Comparison of ENCODE assay signal across 1 cellular context in the genomic region with DNA sequence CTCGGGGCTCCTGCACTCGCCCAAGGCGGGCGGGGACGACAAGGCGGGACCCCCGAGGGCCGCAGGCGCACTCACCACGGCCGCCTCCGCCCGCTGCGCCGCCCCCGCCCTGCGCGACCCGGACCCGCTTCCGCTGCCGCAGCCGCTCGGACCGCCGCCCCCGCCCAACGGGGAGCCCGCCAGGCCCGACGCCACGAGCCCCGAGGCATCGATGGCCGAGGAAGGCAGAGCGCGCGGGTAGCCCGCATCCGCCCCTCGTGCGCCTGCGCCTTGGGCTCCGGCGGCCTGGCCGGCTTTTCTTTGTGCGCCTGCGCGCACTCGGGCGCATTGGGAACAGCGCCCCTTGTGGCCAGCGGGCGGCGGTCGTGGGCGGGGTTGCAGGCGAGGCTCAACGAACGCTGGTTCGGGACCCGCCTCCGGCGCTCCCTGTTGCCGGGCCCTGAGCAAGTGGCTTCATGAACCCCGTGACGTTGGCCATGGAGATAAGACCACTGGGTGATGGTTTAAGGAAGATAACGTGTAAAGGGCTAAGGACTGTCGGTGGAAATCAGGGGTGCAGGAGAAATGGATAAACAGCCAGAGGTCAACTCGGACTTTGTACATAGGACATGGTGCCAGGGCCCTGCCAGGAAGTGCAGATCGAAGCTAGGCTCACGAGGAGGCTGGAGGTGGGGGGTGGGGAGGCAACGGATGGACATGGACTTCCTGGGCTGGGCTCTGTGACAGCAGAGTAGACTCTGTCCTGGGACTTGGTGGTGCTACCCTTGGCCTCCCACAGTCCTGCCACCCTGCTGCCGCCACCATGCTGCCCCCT.
TF ChIP-seq lines count a peak whose summit lies in the region.

A gene (plus strand): TSS at position 725 of the 814 bp plus-strand sequence. CDS start 78 bp downstream, at position 803.
A gene with protein sequence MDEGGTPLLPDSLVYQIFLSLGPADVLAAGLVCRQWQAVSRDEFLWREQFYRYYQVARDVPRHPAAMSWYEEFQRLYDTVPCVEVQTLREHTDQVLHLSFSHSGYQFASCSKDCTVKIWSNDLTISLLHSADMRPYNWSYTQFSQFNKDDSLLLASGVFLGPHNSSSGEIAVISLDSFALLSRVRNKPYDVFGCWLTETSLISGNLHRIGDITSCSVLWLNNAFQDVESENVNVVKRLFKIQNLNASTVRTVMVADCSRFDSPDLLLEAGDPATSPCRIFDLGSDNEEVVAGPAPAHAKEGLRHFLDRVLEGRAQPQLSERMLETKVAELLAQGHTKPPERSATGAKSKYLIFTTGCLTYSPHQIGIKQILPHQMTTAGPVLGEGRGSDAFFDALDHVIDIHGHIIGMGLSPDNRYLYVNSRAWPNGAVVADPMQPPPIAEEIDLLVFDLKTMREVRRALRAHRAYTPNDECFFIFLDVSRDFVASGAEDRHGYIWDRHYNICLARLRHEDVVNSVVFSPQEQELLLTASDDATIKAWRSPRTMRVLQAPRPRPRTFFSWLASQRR (minus strand): TSS at position 220 of the 814 bp plus-strand sequence. CDS start 655 bp downstream, outside the sequence.

TF ChIP-seq in HEK293, 187 proteins besides CTCF, POLR2A, EP300 and RAD21 (continued from another document):
- TF ChIP-seq, protein P1, sequence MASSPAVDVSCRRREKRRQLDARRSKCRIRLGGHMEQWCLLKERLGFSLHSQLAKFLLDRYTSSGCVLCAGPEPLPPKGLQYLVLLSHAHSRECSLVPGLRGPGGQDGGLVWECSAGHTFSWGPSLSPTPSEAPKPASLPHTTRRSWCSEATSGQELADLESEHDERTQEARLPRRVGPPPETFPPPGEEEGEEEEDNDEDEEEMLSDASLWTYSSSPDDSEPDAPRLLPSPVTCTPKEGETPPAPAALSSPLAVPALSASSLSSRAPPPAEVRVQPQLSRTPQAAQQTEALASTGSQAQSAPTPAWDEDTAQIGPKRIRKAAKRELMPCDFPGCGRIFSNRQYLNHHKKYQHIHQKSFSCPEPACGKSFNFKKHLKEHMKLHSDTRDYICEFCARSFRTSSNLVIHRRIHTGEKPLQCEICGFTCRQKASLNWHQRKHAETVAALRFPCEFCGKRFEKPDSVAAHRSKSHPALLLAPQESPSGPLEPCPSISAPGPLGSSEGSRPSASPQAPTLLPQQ (tag by site-specific recombination; IDR thresholded peaks at IDR 0.05), result peak; percentile 48; the same call in 1 of the 2 replicates
- TF ChIP-seq ZNF76 (tag by site-specific recombination; IDR thresholded peaks at IDR 0.05; ENCODE audit: borderline replicate concordance, low read depth), result peak; percentile 50; the same call in 1 of the 2 replicates
- TF ChIP-seq ZNF544 (tag by site-specific recombination; IDR thresholded peaks at IDR 0.05), result no peak
- TF ChIP-seq SETDB1 (IDR thresholded peaks at IDR 0.05; ENCODE audit: insufficient read length, low read length), result no peak
- TF ChIP-seq ZNF600 (tag by site-specific recombination; IDR thresholded peaks at IDR 0.05), result peak; percentile 49; the same call in 1 of the 2 replicates
- TF ChIP-seq ZXDB (tag by site-specific recombination; IDR thresholded peaks at IDR 0.05), result peak; percentile 42
- TF ChIP-seq ZNF776 (tag by site-specific recombination; IDR thresholded peaks at IDR 0.05; ENCODE audit: borderline replicate concordance), result no peak
- no peak for TF ChIP-seq ZNF292 (tag by site-specific recombination; IDR thresholded peaks at IDR 0.05; ENCODE audit: borderline replicate concordance, low read depth)
- no peak for TF ChIP-seq ZNF768 (tag by site-specific recombination; IDR thresholded peaks at IDR 0.05)
- TF ChIP-seq KLF10 (tag by site-specific recombination; IDR thresholded peaks at IDR 0.05), result peak; percentile 75; the same call in 1 of the 2 replicates
- TF ChIP-seq ZFP41 (tag by site-specific recombination; IDR thresholded peaks at IDR 0.05; ENCODE audit: borderline replicate concordance), result no peak
- 0 out of 2 replicates have a peak, but pooled peaks have one; percentile 17 for TF ChIP-seq ZBTB21 (tag by site-specific recombination; IDR thresholded peaks at IDR 0.05)
- TF ChIP-seq SP2 (tag by site-specific recombination; IDR thresholded peaks at IDR 0.05), result peak; percentile 45
- TF ChIP-seq ZNF155 (tag by site-specific recombination; IDR thresholded peaks at IDR 0.05), result no peak
- TF ChIP-seq RBAK (tag by site-specific recombination; IDR thresholded peaks at IDR 0.05), result no peak
- peak; percentile 83 for TF ChIP-seq ZBTB17 (tag by site-specific recombination; IDR thresholded peaks at IDR 0.05)
- no peak for TF ChIP-seq ZNF571 (tag by site-specific recombination; IDR thresholded peaks at IDR 0.05)
- peak; percentile 50 for TF ChIP-seq ZNF629 (tag by site-specific recombination; IDR thresholded peaks at IDR 0.05)
- TF ChIP-seq ZNF433 (tag by site-specific recombination; IDR thresholded peaks at IDR 0.05; ENCODE audit: low read depth), result no peak
